In the genomic region with DNA sequence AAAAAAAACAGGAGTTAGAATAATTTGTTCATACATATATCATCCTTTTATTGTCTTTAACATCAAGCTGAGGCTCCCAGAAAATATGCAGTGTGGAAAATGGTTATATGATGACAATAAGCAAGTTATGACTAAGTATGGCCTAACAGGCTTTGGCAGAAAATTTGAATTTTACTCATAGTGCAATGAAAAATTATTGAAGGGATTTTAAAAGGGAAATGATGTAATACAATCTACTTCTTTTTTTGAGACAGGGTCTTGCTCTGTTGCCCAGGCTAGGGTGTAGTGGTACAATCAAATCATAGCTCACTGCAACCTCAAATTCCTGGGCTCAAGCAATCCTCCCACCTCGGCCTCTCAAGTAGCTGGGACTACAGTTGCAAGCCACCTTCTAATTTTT, we compare ENCODE assay signal across 9 cellular contexts.
A peak's percentile ranks its signal among the peaks of the same experiment; 100 is the strongest.
DNase-seq lines count a peak whose midpoint lies in the region; ATAC-seq, FAIRE-seq and TF ChIP-seq lines count a peak whose summit lies in the region.
"Had no signal": no experiment of that assay in that cellular context is flagged by ENCODE, and none has a peak within 500 bp of the region (broad histone marks: within the 10 kb centered on the region; RNA-seq: fewer than 3 reads in every experiment).

No MANE protein-coding gene starts in this region.

- POLR2A ChIA-PET in CD8-positive, alpha-beta T cell (lab: Charles Lee): no interaction called here

- no peak for TF ChIP-seq CTCF in CD8-positive, alpha-beta T cell (IDR thresholded peaks at IDR 0.05)
- TF ChIP-seq CTCF in left lung (IDR thresholded peaks at IDR 0.05): no peak

- DNase-seq in CD8-positive, alpha-beta T cell: no peak
- peak; percentile 28 for DNase-seq in dedifferentiated amniotic fluid mesenchymal stem cell (ENCODE audit: extremely low spot score)
- no peak for DNase-seq in GM12891 (ENCODE audit: insufficient read length, low spot score)
- no peak for DNase-seq in left lung
- no peak for DNase-seq in GOT3 (lab: John Stamatoyannopoulos, UW)
- no peak for DNase-seq in SKM-1 (lab: John Stamatoyannopoulos, UW; ENCODE audit: unreplicated experiment)
- DNase-seq: activated T-cell treated with anti-CD3 and anti-CD28 coated beads, Interleukin-2, amount 50 U/mL, for 4 hours had no signal

- TF ChIP-seq POLR2A in GM12891 (IDR thresholded peaks at IDR 0.05; ENCODE audit: low read depth, low read length): no peak

- no peak for ATAC-seq in CD8-positive, alpha-beta T cell
- ATAC-seq in GM21360 (IDR thresholded peaks at IDR 0.05; ENCODE audit: unreplicated experiment) (peak; percentile 24), HG03280 (IDR thresholded peaks at IDR 0.05; ENCODE audit: unreplicated experiment) (peak; percentile 32), left lung (no peak)

- H3K4me3 ChIP-seq in CD8-positive, alpha-beta T cell (ENCODE audit: low read depth, low read length): no peak overlapping the region
- H3K4me3 ChIP-seq in left lung: no peak overlapping the region

- no peak for FAIRE-seq in GM12891 (lab: Jason Lieb, UNC)

- no peaks in the 10 kb centered on the region for H3K27me3 Mint-ChIP-seq in CD8-positive, alpha-beta T cell (ENCODE audit: low read depth)

- H3K27ac ChIP-seq in CD8-positive, alpha-beta T cell (ENCODE audit: low read depth, low read length): no peak overlapping the region
- peak overlapping the region in 1 of 2 donors; percentile 14 for H3K27ac ChIP-seq in left lung

- H3K36me3 Mint-ChIP-seq in CD8-positive, alpha-beta T cell: peaks cover 54% of the 10 kb centered on the region

- CTCF ChIA-PET in CD8-positive, alpha-beta T cell (lab: Charles Lee): interaction anchor here (0.9 to 5.4 kb wide), 3 partner anchors 11 to 229 kb away, joined by 3 to 43 read pairs (median 10); partner anchors contain the start of gene CEP70

- peaks cover 2% of the 10 kb centered on the region for H3K4me1 Mint-ChIP-seq in CD8-positive, alpha-beta T cell (ENCODE audit: low read depth)

- H3K9me3 ChIP-seq in CD8-positive, alpha-beta T cell (ENCODE audit: low read length): no peaks in the 10 kb centered on the region
- H3K9me3 ChIP-seq in left lung: no peaks in the 10 kb centered on the region

- peaks cover 5% of the 10 kb centered on the region for H3K36me3 ChIP-seq in CD8-positive, alpha-beta T cell (ENCODE audit: insufficient read depth, low read length)
- H3K36me3 ChIP-seq in left lung: peaks cover 0 to 35% of the 10 kb centered on the region in 2 donors

- no peaks in the 10 kb centered on the region for H3K27me3 ChIP-seq in CD8-positive, alpha-beta T cell (ENCODE audit: insufficient read depth, low read length)
- no peaks in the 10 kb centered on the region for H3K27me3 ChIP-seq in left lung

- intact Hi-C loops in CD8-positive, alpha-beta T cell (cut with DNase I, micrococcal nuclease): no loop called here
- intact Hi-C loops in left lung (cut with DNase I): no loop called here

- H3K9me3 Mint-ChIP-seq in CD8-positive, alpha-beta T cell: no peaks in the 10 kb centered on the region
- H3K9me3 Mint-ChIP-seq: activated T-cell treated with anti-CD3 and anti-CD28 coated beads, Interleukin-2, amount 50 U/mL, for 4 hours had no signal

- H3K27ac Mint-ChIP-seq in CD8-positive, alpha-beta T cell: peak overlapping the region; percentile 16

- H3K4me3 Mint-ChIP-seq in CD8-positive, alpha-beta T cell: no peak overlapping the region
- H3K4me3 Mint-ChIP-seq: activated T-cell treated with anti-CD3 and anti-CD28 coated beads, Interleukin-2, amount 50 U/mL, for 4 hours had no signal

- no peaks in the 10 kb centered on the region for H3K4me1 ChIP-seq in CD8-positive, alpha-beta T cell (ENCODE audit: insufficient read depth, low read length)
- H3K4me1 ChIP-seq in left lung: peaks cover 6 to 9% of the 10 kb centered on the region in 2 donors

TF ChIP-seq in GM12891, 5 proteins besides CTCF, POLR2A, EP300 and RAD21:
- no peak for TF ChIP-seq POLR2AphosphoS5 (IDR thresholded peaks at IDR 0.05; ENCODE audit: low read depth, low read length)
- no peak for TF ChIP-seq POU2F2 (IDR thresholded peaks at IDR 0.05; ENCODE audit: low read depth, low read length)
- no peak for TF ChIP-seq PAX5 (IDR thresholded peaks at IDR 0.05; ENCODE audit: insufficient read depth, low read length, severe bottlenecking)
- no peak for TF ChIP-seq TAF1 (IDR thresholded peaks at IDR 0.05; ENCODE audit: low read depth, low read length)
- no peak for TF ChIP-seq SPI1 (IDR thresholded peaks at IDR 0.05; ENCODE audit: low read depth, low read length)

Comparison
In these comparisons a context has a peak if more than half of its experiments do, and no peak if none do; other contexts are left out.
1. ATAC-seq: peak in GM21360 (single experiment) and HG03280 (single experiment); none in CD8-positive, alpha-beta T cell (single experiment) and left lung (single experiment).